Comparison of ENCODE assay signal across 8 cellular contexts in the genomic region with DNA sequence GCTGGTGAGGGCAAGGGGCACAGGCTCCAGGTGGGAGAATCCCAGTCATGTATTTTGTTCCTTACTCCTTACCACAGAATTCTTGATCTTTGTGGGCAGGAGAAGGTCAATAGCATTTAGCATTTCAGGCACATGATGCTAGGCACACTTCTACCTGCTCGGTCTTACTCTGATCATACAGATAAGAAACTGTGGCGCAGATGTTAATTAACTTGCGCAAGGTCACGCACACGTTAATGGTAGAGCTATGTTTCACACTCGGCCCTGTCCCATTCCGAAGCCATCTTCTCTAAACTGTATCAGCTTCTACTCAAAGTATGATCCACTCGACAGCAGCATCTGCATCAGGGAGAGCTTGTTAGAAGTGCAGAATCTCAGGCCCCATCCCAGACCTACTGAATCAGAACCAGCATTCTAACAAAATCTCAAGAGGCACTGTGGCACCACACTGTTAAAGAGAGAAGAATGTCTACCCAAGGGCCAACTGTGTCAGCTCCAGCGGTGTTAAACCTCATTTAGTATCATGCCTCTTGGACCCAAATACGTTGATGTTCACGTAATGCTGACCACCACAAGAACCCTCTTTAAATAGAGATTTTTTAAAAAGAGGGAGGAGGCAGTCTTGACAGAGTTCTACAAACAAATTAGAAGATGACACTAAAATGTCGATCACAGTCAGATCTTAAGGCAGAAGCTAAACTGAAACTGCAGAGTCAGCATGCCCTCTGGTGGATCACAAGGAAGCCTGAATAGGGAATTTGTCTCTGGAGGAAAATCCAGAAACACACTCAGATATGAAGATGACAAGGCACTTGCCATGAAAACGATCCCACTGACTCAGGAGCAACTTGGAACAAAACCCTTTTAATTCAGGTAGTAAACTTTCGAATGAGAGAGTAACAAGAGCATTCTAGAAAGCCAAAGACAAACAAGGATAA. TPM values are rescaled to one million over a fixed set of nuclear protein-coding genes. Genes with fewer than 3 reads are reported as not detected.
DNase-seq lines count a peak whose midpoint lies in the region; ATAC-seq lines count a peak whose summit lies in the region.

No MANE protein-coding gene starts in this region.

- ATAC-seq in GM21619 (IDR thresholded peaks at IDR 0.05; ENCODE audit: unreplicated experiment), result no peak
- ATAC-seq in GM21528 (IDR thresholded peaks at IDR 0.05; ENCODE audit: low FRiP score, unreplicated experiment), result no peak
- ATAC-seq in GM21717 (IDR thresholded peaks at IDR 0.05; ENCODE audit: unreplicated experiment), result no peak
- no peak for ATAC-seq in HG03342 (IDR thresholded peaks at IDR 0.05; ENCODE audit: unreplicated experiment)

- DNase-seq in DMS79 (lab: John Stamatoyannopoulos, UW), result peak; percentile 71
- peak; percentile 26 for DNase-seq in NCI-H345 (lab: John Stamatoyannopoulos, UW)
- DNase-seq in fibroblast of peridontal ligament (ENCODE audit: extremely low read depth), result peak; percentile 86
- DNase-seq in occipital lobe (lab: John Stamatoyannopoulos, UW), result peak; percentile 13

RNA-seq across cellular contexts. Expression of a gene that starts 7.3 kb away (rescaled TPM):
- 11.9 TPM for total RNA-seq in occipital lobe

Comparison
In these comparisons a context has a peak if more than half of its experiments do, and no peak if none do; other contexts are left out.
1. DNase-seq: peak in every context shown above with its lines; median percentile 86 in fibroblast of peridontal ligament; 71 in DMS79; 26 in NCI-H345; 13 in occipital lobe.